ENCODE assay signal across 8 cellular contexts in genomic region chr15:70505411-70505919, GRCh38.
A peak's percentile ranks its signal among the peaks of the same experiment; 100 is the strongest.
DNase-seq lines count a peak whose midpoint lies in the region; ATAC-seq and TF ChIP-seq lines count a peak whose summit lies in the region.

No MANE protein-coding gene starts in this region.

- CTCF ChIA-PET in activated B cell treated with CpG ODN at 0.5 μM for 24 hours (lab: Charles Lee), result interaction anchor here (0.9 to 4.1 kb wide), 12 partner anchors 7 to 1043 kb away, joined by 3 to 25 read pairs (median 6); partner anchors contain the start of gene TLE3

- H2AFZ ChIP-seq in mesenchymal stem cell (ENCODE audit: low read depth, low read length), result no peak overlapping the region

- no peak overlapping the region for H3K14ac ChIP-seq in mesenchymal stem cell (ENCODE audit: low read length in 2 of 2)

- H3K27me3 Mint-ChIP-seq in activated B cell treated with CpG ODN at 0.5 μM for 24 hours, result no peaks in the 10 kb centered on the region

- 9% methylated on average over 2 of the region's 3 CpGs for WGBS in mesenchymal stem cell

- peak overlapping the region in 1 of 2 experiments; percentile 50 for H3K18ac ChIP-seq in mesenchymal stem cell (ENCODE audit: low read depth in 1 of 2, low read length in 2 of 2)

- ATAC-seq in activated B cell treated with CpG ODN at 0.5 μM for 24 hours (ENCODE audit: low read depth), result peak; percentile 23
- no peak for ATAC-seq in GM19351 (IDR thresholded peaks at IDR 0.05; ENCODE audit: unreplicated experiment)
- no peak for ATAC-seq in HG02588 (IDR thresholded peaks at IDR 0.05; ENCODE audit: unreplicated experiment)

- peak overlapping the region; percentile 41 for H2AK5ac ChIP-seq in mesenchymal stem cell (ENCODE audit: low read length, severe bottlenecking)

- POLR2A ChIA-PET in activated B cell treated with CpG ODN at 0.5 μM for 24 hours (lab: Charles Lee), result interaction anchor here (0.5 to 5.7 kb wide), 15 partner anchors 9 to 1053 kb away, joined by 3 to 59 read pairs (median 6); partner anchors contain the start of genes RPLP1 and TLE3

- no peak overlapping the region for H3K4ac ChIP-seq in mesenchymal stem cell (ENCODE audit: low read depth in 1 of 2, low read length in 2 of 2)

- H4K8ac ChIP-seq in mesenchymal stem cell (ENCODE audit: low read length), result no peak overlapping the region

- DNase-seq in COLO829 (ENCODE audit: low spot score) (peak; percentile 51), KBM-7 (peak; percentile 77), activated B cell treated with CpG ODN at 0.5 μM for 24 hours (no peak), mesenchymal stem cell (peak; percentile 88), NCI-H524 treated with DMSO at 0.1 percent for 48 hours (lab: John Stamatoyannopoulos, UW) (no peak), coronary artery (ENCODE audit: low spot score) (no peak)

- peak overlapping the region; percentile 68 for H3K27ac Mint-ChIP-seq in activated B cell treated with CpG ODN at 0.5 μM for 24 hours

- no peaks in the 10 kb centered on the region for H3K36me3 ChIP-seq in mesenchymal stem cell (ENCODE audit: control insufficient read depth in 1 of 2, insufficient read depth in 2 of 2, low read depth in 1 of 2, low read length in 2 of 2)

- peak overlapping the region; percentile 41 for H3K4me3 Mint-ChIP-seq in activated B cell treated with CpG ODN at 0.5 μM for 24 hours

- H3K4me1 Mint-ChIP-seq in activated B cell treated with CpG ODN at 0.5 μM for 24 hours, result peaks cover 77% of the 10 kb centered on the region

- peaks cover 38% of the 10 kb centered on the region for H3K4me1 ChIP-seq in mesenchymal stem cell (ENCODE audit: control insufficient read depth, insufficient read depth, low read depth, low read length)

- peaks cover 2% of the 10 kb centered on the region for H3K36me3 Mint-ChIP-seq in activated B cell treated with CpG ODN at 0.5 μM for 24 hours (ENCODE audit: low read depth)

- H3K27me3 ChIP-seq in mesenchymal stem cell (ENCODE audit: control insufficient read depth in 1 of 2, insufficient read depth in 1 of 2, low read length in 2 of 2), result peaks cover 0 to 43% of the 10 kb centered on the region in 2 experiments

- H3K27ac ChIP-seq in mesenchymal stem cell (ENCODE audit: low read length, poor library complexity, severe bottlenecking) (no peak overlapping the region), coronary artery (no peak overlapping the region)

- H3K9me3 ChIP-seq in mesenchymal stem cell (ENCODE audit: control insufficient read depth, low read length), result peaks cover 18% of the 10 kb centered on the region

- H3K9me3 Mint-ChIP-seq in activated B cell treated with CpG ODN at 0.5 μM for 24 hours, result peaks cover 6% of the 10 kb centered on the region

- no peak overlapping the region for H3K4me2 ChIP-seq in mesenchymal stem cell (ENCODE audit: low read length, poor library complexity, severe bottlenecking)

- no peak overlapping the region for H3K9ac ChIP-seq in mesenchymal stem cell (ENCODE audit: low read length)

- H2BK12ac ChIP-seq in mesenchymal stem cell (ENCODE audit: low read length in 2 of 2), result peak overlapping the region in 1 of 2 experiments; percentile 37

- H2BK15ac ChIP-seq in mesenchymal stem cell (ENCODE audit: low read depth, poor library complexity, severe bottlenecking), result no peak overlapping the region

- H2BK5ac ChIP-seq in mesenchymal stem cell (ENCODE audit: low read depth, low read length, poor library complexity, severe bottlenecking), result no peak overlapping the region

- intact Hi-C loops in activated B cell treated with CpG ODN at 0.5 μM for 24 hours (cut with micrococcal nuclease), result loop anchor here (1.0 kb wide), 1 partner anchor 19 kb away; no protein-coding TSS in a partner anchor

- H3K23ac ChIP-seq in mesenchymal stem cell (ENCODE audit: low read length in 2 of 2), result no peak overlapping the region

- in situ Hi-C loops in KBM-7 (cut with MboI; ENCODE audit: low pct_unique_long_range_greater_than_20kb, low sequenced_read_pairs), result no loop called here

- TF ChIP-seq CTCF in activated B cell treated with CpG ODN at 0.5 μM for 24 hours (IDR thresholded peaks at IDR 0.05), result no peak
- TF ChIP-seq CTCF in coronary artery (IDR thresholded peaks at IDR 0.05), result no peak

- no peak overlapping the region for H2BK120ac ChIP-seq in mesenchymal stem cell (ENCODE audit: low read depth, low read length)

- H3K79me1 ChIP-seq in mesenchymal stem cell (replicated peaks; ENCODE audit: low read length, poor library complexity, severe bottlenecking), result no peaks in the 10 kb centered on the region

- H4K91ac ChIP-seq in mesenchymal stem cell (ENCODE audit: low read length), result no peak overlapping the region

- H3K4me3 ChIP-seq in mesenchymal stem cell (ENCODE audit: insufficient read depth in 1 of 2, low read depth in 1 of 2, low read length in 2 of 2) (no peak overlapping the region), coronary artery (no peak overlapping the region)

Comparison
In these comparisons a context has a peak if more than half of its experiments do, and no peak if none do; other contexts are left out.
1. DNase-seq: peak in COLO829 (single experiment), KBM-7 (single experiment) and mesenchymal stem cell (single experiment); none in activated B cell treated with CpG ODN at 0.5 μM for 24 hours (single experiment), NCI-H524 treated with DMSO at 0.1 percent for 48 hours (single experiment) and coronary artery (single experiment).